Comparison of ENCODE assay signal across 23 cellular contexts in genomic region chr6:127031511-127031910, GRCh38.
DNase-seq lines count a peak whose midpoint lies in the region; ATAC-seq and TF ChIP-seq lines count a peak whose summit lies in the region.
"Had no signal": no experiment of that assay in that cellular context is flagged by ENCODE, and none has a peak within 500 bp of the region (broad histone marks: within the 10 kb centered on the region; RNA-seq: fewer than 3 reads in every experiment).

No MANE protein-coding gene starts in this region.

- H3K9me3 Mint-ChIP-seq in mesothelial cell of epicardium = no peaks in the 10 kb centered on the region
- H3K9me3 Mint-ChIP-seq: brain had no signal

- no peak overlapping the region for H3K4me3 Mint-ChIP-seq in mesothelial cell of epicardium
- H3K4me3 Mint-ChIP-seq: brain had no signal

- DNase-seq in DMS53 treated with DMSO at 0.1 percent for 48 hours (lab: John Stamatoyannopoulos, UW; ENCODE audit: unreplicated experiment) (peak; percentile 22), NCI-H1092 treated with DMSO at 0.1 percent for 48 hours (lab: John Stamatoyannopoulos, UW) (peak; percentile 70), amniotic epithelial cell (ENCODE audit: low read depth) (peak; percentile 55), mesothelial cell of epicardium (ENCODE audit: low spot score in 2 of 2, unreplicated experiment in 2 of 2) (no peak), colonic mucosa (no peak)
- DNase-seq in activated T-cell treated with anti-CD3 and anti-CD28 coated beads, Interleukin-2, amount 50 U/mL, for 1 hour = no peak
- DNase-seq: activated CD4-positive, alpha-beta T cell treated with anti-CD3 and anti-CD28 coated beads for 4 hours; activated CD8-positive, alpha-beta memory T cell treated with anti-CD3 and anti-CD28 coated beads for 24 hours; effector CD8-positive, alpha-beta T cell; erythroblast; hippocampal formation; left colon; mammary epithelial cell; NCI-H1930; NCI-H446 treated with DMSO at 0.1 percent for 48 hours; OCI-M1; pancreas; stimulated activated CD4-positive, alpha-beta T cell treated with anti-CD3 and anti-CD28 coated beads, Interleukin-2, amount 100 ng/mL, for 24 hours had no signal

- no peaks in the 10 kb centered on the region for H3K27me3 ChIP-seq in colonic mucosa
- H3K27me3 ChIP-seq: BLaER1 treated with 17β-estradiol and CSF1 and Interleukin-3, amounts not matched to agents 10 nM and 100 nM; tibial nerve had no signal

- no peaks in the 10 kb centered on the region for H3K27me3 Mint-ChIP-seq in mesothelial cell of epicardium (ENCODE audit: low read depth)

- H3K4me3 ChIP-seq in colonic mucosa = no peak overlapping the region
- H3K4me3 ChIP-seq: BLaER1 treated with 17β-estradiol and CSF1 and Interleukin-3, amounts not matched to agents 10 nM and 100 nM; pancreas; tibial nerve had no signal

- H3K36me3 ChIP-seq in colonic mucosa = no peaks in the 10 kb centered on the region
- H3K36me3 ChIP-seq: BLaER1 treated with 17β-estradiol and CSF1 and Interleukin-3, amounts not matched to agents 10 nM and 100 nM; pancreas; tibial nerve had no signal

- TF ChIP-seq CTCF in mesothelial cell of epicardium (IDR thresholded peaks at IDR 0.05; ENCODE audit: unreplicated experiment) = no peak
- no peak for TF ChIP-seq CTCF in colonic mucosa (IDR thresholded peaks at IDR 0.05)

- no peaks in the 10 kb centered on the region for H3K4me1 ChIP-seq in colonic mucosa
- H3K4me1 ChIP-seq: BLaER1 treated with 17β-estradiol and CSF1 and Interleukin-3, amounts not matched to agents 10 nM and 100 nM; pancreas; tibial nerve had no signal

- H3K4me1 Mint-ChIP-seq in mesothelial cell of epicardium = peaks cover 57% of the 10 kb centered on the region
- H3K4me1 Mint-ChIP-seq: brain had no signal

- no peak for ATAC-seq in GM21515 (IDR thresholded peaks at IDR 0.05; ENCODE audit: unreplicated experiment)
- ATAC-seq: left colon, pancreas had no signal

- H3K27ac ChIP-seq in colonic mucosa = no peak overlapping the region
- H3K27ac ChIP-seq: BLaER1 treated with 17β-estradiol and CSF1 and Interleukin-3, amounts not matched to agents 10 nM and 100 nM; KMS-11; pancreas; tibial nerve had no signal

- H3K9me3 ChIP-seq in colonic mucosa = no peaks in the 10 kb centered on the region
- H3K9me3 ChIP-seq: BLaER1 treated with 17β-estradiol and CSF1 and Interleukin-3, amounts not matched to agents 10 nM and 100 nM; pancreas; tibial nerve had no signal

- intact Hi-C loops in colonic mucosa (cut with DNase I) = no loop called here

- no peaks in the 10 kb centered on the region for H3K36me3 Mint-ChIP-seq in mesothelial cell of epicardium
- H3K36me3 Mint-ChIP-seq: brain had no signal

- H3K9ac ChIP-seq in colonic mucosa (ENCODE audit: low read depth in 2 of 2, low read length in 2 of 2) = no peak overlapping the region
- H3K9ac ChIP-seq: BLaER1 treated with 17β-estradiol and CSF1 and Interleukin-3, amounts not matched to agents 10 nM and 100 nM; KMS-11 had no signal

- peak overlapping the region; percentile 79 for H3K27ac Mint-ChIP-seq in mesothelial cell of epicardium
- H3K27ac Mint-ChIP-seq: brain had no signal

Comparison
In these comparisons a context has a peak if more than half of its experiments do, and no peak if none do; other contexts are left out.
1. DNase-seq: peak in DMS53 treated with DMSO at 0.1 percent for 48 hours (single experiment), NCI-H1092 treated with DMSO at 0.1 percent for 48 hours (single experiment) and amniotic epithelial cell (single experiment); none in mesothelial cell of epicardium (0 of 2), colonic mucosa (single experiment) and activated T-cell treated with anti-CD3 and anti-CD28 coated beads, Interleukin-2, amount 50 U/mL, for 1 hour (single experiment).